Comparison of ENCODE assay signal across 10 cellular contexts in the genomic region with DNA sequence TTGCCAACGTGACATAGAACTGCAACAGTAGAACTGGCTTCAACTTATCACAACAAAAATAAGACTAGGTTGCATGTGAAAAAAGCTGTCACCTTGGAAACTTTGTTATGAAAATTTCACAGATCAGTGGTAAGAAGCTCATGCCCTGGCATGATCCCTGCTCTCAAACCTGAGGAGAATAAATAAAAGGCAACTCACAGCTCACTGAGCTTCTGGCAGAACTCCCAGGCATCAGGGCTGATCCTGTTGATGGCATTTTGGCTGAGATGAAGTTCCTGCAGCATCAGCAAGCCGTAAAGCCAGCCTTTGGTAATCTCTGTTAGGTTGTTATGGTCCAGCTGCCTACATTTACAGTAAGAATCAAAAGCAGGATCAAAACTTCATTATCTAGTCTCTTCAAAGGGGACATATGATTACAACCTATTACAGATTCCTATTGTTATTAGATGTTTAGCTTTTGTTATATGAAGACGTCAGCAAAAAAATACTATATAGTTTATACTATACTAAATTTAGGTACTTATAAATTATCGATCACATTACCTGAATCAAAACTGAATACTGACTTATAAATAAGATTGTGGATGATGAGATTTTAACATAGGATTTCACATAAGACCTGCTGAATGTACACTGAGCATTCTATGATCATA. TPM values are rescaled to one million over a fixed set of nuclear protein-coding genes. Genes with fewer than 3 reads are reported as not detected.
A peak's percentile ranks its signal among the peaks of the same experiment; 100 is the strongest.
DNase-seq lines count a peak whose midpoint lies in the region; ATAC-seq and TF ChIP-seq lines count a peak whose summit lies in the region.
"Had no signal": no experiment of that assay in that cellular context is flagged by ENCODE, and none has a peak within 500 bp of the region (broad histone marks: within the 10 kb centered on the region; RNA-seq: fewer than 3 reads in every experiment).

No MANE protein-coding gene starts in this region.

- H3K9me3 ChIP-seq in IMR-90 (ENCODE audit: control insufficient read depth, insufficient read depth, low read length), result no peaks in the 10 kb centered on the region
- no peaks in the 10 kb centered on the region for H3K9me3 ChIP-seq in SK-N-MC (ENCODE audit: low read depth, low read length)
- no peaks in the 10 kb centered on the region for H3K9me3 ChIP-seq in gastroesophageal sphincter
- no peaks in the 10 kb centered on the region for H3K9me3 ChIP-seq in sigmoid colon

- no peak overlapping the region for H3K56ac ChIP-seq in IMR-90 (ENCODE audit: extremely low read depth, insufficient read depth, low read length)

- H3K4ac ChIP-seq in IMR-90 (ENCODE audit: low read depth, low read length), result no peak overlapping the region

- no peak overlapping the region for H3K27ac Mint-ChIP-seq in stimulated activated naive B cell treated with anti-CD40 and anti-IgM and Interleukin-4, amounts not matched to agents 10 μg/mL and 1 μg/mL and 100 μg/mL, for 72 hours

- no peaks in the 10 kb centered on the region for H3K4me1 Mint-ChIP-seq in stimulated activated naive B cell treated with anti-CD40 and anti-IgM and Interleukin-4, amounts not matched to agents 10 μg/mL and 1 μg/mL and 100 μg/mL, for 72 hours

- no peak overlapping the region for H3K14ac ChIP-seq in IMR-90 (replicated peaks; ENCODE audit: low read depth, low read length)

- no peaks in the 10 kb centered on the region for H3K27me3 ChIP-seq in IMR-90 (ENCODE audit: control insufficient read depth, insufficient read depth, low read length)
- H3K27me3 ChIP-seq in gastroesophageal sphincter, result no peaks in the 10 kb centered on the region
- H3K27me3 ChIP-seq in sigmoid colon, result no peaks in the 10 kb centered on the region

- H2AFZ ChIP-seq in IMR-90 (replicated peaks; ENCODE audit: low read length, poor library complexity), result no peak overlapping the region

- no peak overlapping the region for H3K4me2 ChIP-seq in IMR-90 (ENCODE audit: low read depth, low read length)

- TF ChIP-seq EP300 in gastroesophageal sphincter (IDR thresholded peaks at IDR 0.05) (no peak), sigmoid colon (IDR thresholded peaks at IDR 0.05) (peak in 1 of 4 donors; percentile 8)

- H2BK120ac ChIP-seq in IMR-90 (ENCODE audit: low read depth, low read length), result no peak overlapping the region

- intact Hi-C loops in IMR-90 (cut with micrococcal nuclease) (loop anchor here (10.0 kb wide), 1 partner anchor 473 kb away; no protein-coding TSS in a partner anchor), sigmoid colon (cut with DNase I) (no loop called here)

- CTCF ChIA-PET in IMR-90 (lab: Yijun Ruan, JAX), result no interaction called here

- H3K4me3 ChIP-seq in IMR-90 (ENCODE audit: insufficient read depth, low read depth, low read length), result no peak overlapping the region
- H3K4me3 ChIP-seq in SK-N-MC, result no peak overlapping the region
- no peak overlapping the region for H3K4me3 ChIP-seq in gastroesophageal sphincter
- H3K4me3 ChIP-seq in sigmoid colon, result no peak overlapping the region

- WGBS in IMR-90 (ENCODE audit: extremely low coverage in 2 of 2, insufficient read length in 1 of 2), 2 experiments, result no CpG with 5 or more reads among the region's 4 CpGs
- WGBS in gastroesophageal sphincter (ENCODE audit: low coverage in 1 of 2), 2 donors, result 26 to 42% methylated on average over 4 of the region's 4 CpGs
- WGBS in sigmoid colon, 2 donors, result 74 to 75% methylated on average over 4 of the region's 4 CpGs

- no peak overlapping the region for H4K91ac ChIP-seq in IMR-90 (ENCODE audit: insufficient read depth, low read depth, low read length)

- H3K9me1 ChIP-seq in IMR-90 (ENCODE audit: insufficient read depth, low read length), result no peaks in the 10 kb centered on the region

- H2BK15ac ChIP-seq in IMR-90 (ENCODE audit: low read depth, low read length), result no peak overlapping the region

- no peaks in the 10 kb centered on the region for H3K9me3 Mint-ChIP-seq in stimulated activated naive B cell treated with anti-CD40 and anti-IgM and Interleukin-4, amounts not matched to agents 10 μg/mL and 1 μg/mL and 100 μg/mL, for 72 hours

- peak; percentile 63 for DNase-seq in IMR-90
- DNase-seq in SK-N-MC (ENCODE audit: low read depth, low spot score), result no peak
- DNase-seq in sigmoid colon, result peak; percentile 77
- no peak for DNase-seq in stimulated activated naive CD4-positive, alpha-beta T cell (lab: John Stamatoyannopoulos, UW)
- DNase-seq in SKM-1 (lab: John Stamatoyannopoulos, UW; ENCODE audit: unreplicated experiment), result no peak
- no peak for DNase-seq in stimulated activated naive B cell treated with anti-CD40 and anti-IgM and Interleukin-4, amounts not matched to agents 10 μg/mL and 1 μg/mL and 100 μg/mL, for 72 hours
- DNase-seq: effector memory CD4-positive, alpha-beta T cell; T-helper 9 cell had no signal

- no peak for TF ChIP-seq POLR2A in IMR-90 (IDR thresholded peaks at IDR 0.05; ENCODE audit: low read depth, low read length)
- no peak for TF ChIP-seq POLR2A in gastroesophageal sphincter (IDR thresholded peaks at IDR 0.05)
- no peak for TF ChIP-seq POLR2A in sigmoid colon (IDR thresholded peaks at IDR 0.05)

- no peak for TF ChIP-seq CTCF in IMR-90 (conservative IDR thresholded peaks at IDR 0.05; ENCODE audit: low read depth, low read length)
- no peak for TF ChIP-seq CTCF in gastroesophageal sphincter (IDR thresholded peaks at IDR 0.05)
- TF ChIP-seq CTCF in sigmoid colon (IDR thresholded peaks at IDR 0.05), result no peak

- BruUV-seq in IMR-90 (replicated peaks; lab: Mats Ljungman, UMichigan), result no TSS peak

- no peak overlapping the region for H2AK9ac ChIP-seq in IMR-90 (replicated peaks; ENCODE audit: low read depth, low read length, poor library complexity)

- no peak overlapping the region for H3K27ac ChIP-seq in IMR-90 (ENCODE audit: insufficient read depth, low read length)
- H3K27ac ChIP-seq in SK-N-MC, result peak overlapping the region; percentile 83
- H3K27ac ChIP-seq in gastroesophageal sphincter, result peak overlapping the region; percentile 35 to 61 (median 52)
- peak overlapping the region in 3 of 4 donors; percentile 2 to 48 (median 45) for H3K27ac ChIP-seq in sigmoid colon

- no peak for TF ChIP-seq RAD21 in IMR-90 (IDR thresholded peaks at IDR 0.05; ENCODE audit: low read length)

- no peak overlapping the region for H2BK5ac ChIP-seq in IMR-90 (ENCODE audit: low read depth, low read length, poor library complexity, severe bottlenecking)

- H2AK5ac ChIP-seq in IMR-90 (ENCODE audit: low read depth, low read length), result no peak overlapping the region

- H3K27me3 Mint-ChIP-seq in stimulated activated naive B cell treated with anti-CD40 and anti-IgM and Interleukin-4, amounts not matched to agents 10 μg/mL and 1 μg/mL and 100 μg/mL, for 72 hours, result no peaks in the 10 kb centered on the region

- dilution Hi-C loops in IMR-90 (cut with HindIII; ENCODE audit: low sequenced_read_pairs, unreplicated experiment), result no loop called here

- H3K23ac ChIP-seq in IMR-90 (ENCODE audit: low read depth, low read length), result no peak overlapping the region

- ATAC-seq in IMR-90 (ENCODE audit: low read depth) (peak; percentile 48), gastroesophageal sphincter (peak; percentile 67), HG02571 (IDR thresholded peaks at IDR 0.05; ENCODE audit: unreplicated experiment) (no peak)
- no peak for ATAC-seq in stimulated activated naive B cell treated with anti-CD40 and anti-IgM and Interleukin-4, amounts not matched to agents 10 μg/mL and 1 μg/mL and 100 μg/mL, for 72 hours (replicated peaks)

- H3K4me3 Mint-ChIP-seq in stimulated activated naive B cell treated with anti-CD40 and anti-IgM and Interleukin-4, amounts not matched to agents 10 μg/mL and 1 μg/mL and 100 μg/mL, for 72 hours, result no peak overlapping the region

- no peak overlapping the region for H4K5ac ChIP-seq in IMR-90 (ENCODE audit: low read depth, low read length)

- H3K4me1 ChIP-seq in IMR-90 (ENCODE audit: control insufficient read depth, insufficient read depth, low read length) (peaks cover 2% of the 10 kb centered on the region; the same call in 1 of the 2 replicates), gastroesophageal sphincter (peaks cover 8 to 64% (median 17%) of the 10 kb centered on the region in 3 donors), sigmoid colon (peaks cover 0 to 65% (median 27%) of the 10 kb centered on the region in 4 donors)

- H4K8ac ChIP-seq in IMR-90 (ENCODE audit: low read depth in 2 of 2, low read length in 2 of 2), result no peak overlapping the region

- H3K36me3 ChIP-seq in IMR-90 (ENCODE audit: control insufficient read depth, insufficient read depth, low read length) (peaks cover 38% of the 10 kb centered on the region), SK-N-MC (ENCODE audit: insufficient read depth, low read length) (peaks cover 65% of the 10 kb centered on the region), gastroesophageal sphincter (peaks cover 6 to 60% of the 10 kb centered on the region in 2 donors), sigmoid colon (peaks cover 4 to 68% (median 12%) of the 10 kb centered on the region in 4 donors)

- H3K79me1 ChIP-seq in IMR-90 (ENCODE audit: low read depth in 1 of 2, low read length in 2 of 2), result peaks cover 16 to 19% of the 10 kb centered on the region in 2 experiments; a peak in 3 of 4 replicates

- POLR2A ChIA-PET in IMR-90 (lab: Charles Lee; ENCODE audit: unreplicated experiment), result interaction anchor here (0.5 kb wide), 1 partner anchor 197 kb away, joined by 6 read pairs; no protein-coding TSS in a partner anchor

- no peak overlapping the region for H3K9ac ChIP-seq in IMR-90 (ENCODE audit: low read depth, low read length)
- H3K9ac ChIP-seq in SK-N-MC (ENCODE audit: insufficient read length), result no peak overlapping the region

- H2BK20ac ChIP-seq in IMR-90 (ENCODE audit: low read depth, low read length), result no peak overlapping the region

- peaks cover 20% of the 10 kb centered on the region; the same call in 1 of the 2 replicates for H4K20me1 ChIP-seq in IMR-90 (ENCODE audit: insufficient read depth, low read length)

- H3K36me3 Mint-ChIP-seq in stimulated activated naive B cell treated with anti-CD40 and anti-IgM and Interleukin-4, amounts not matched to agents 10 μg/mL and 1 μg/mL and 100 μg/mL, for 72 hours, result no peaks in the 10 kb centered on the region

- no peak overlapping the region for H3K18ac ChIP-seq in IMR-90 (ENCODE audit: low read depth, low read length)

- in situ Hi-C loops in IMR-90 (cut with MboI; ENCODE audit: low sequenced_read_pairs), result loop anchor here (10.0 to 25.0 kb wide), 2 partner anchors 343 to 901 kb away; no protein-coding TSS in a partner anchor

TF ChIP-seq in IMR-90, 13 proteins besides CTCF, POLR2A, EP300 and RAD21:
- TF ChIP-seq RCOR1 (IDR thresholded peaks at IDR 0.05; ENCODE audit: insufficient replicate concordance, low read length) (no peak), MAFK (IDR thresholded peaks at IDR 0.05; ENCODE audit: low read depth, low read length) (peak; percentile 65)

RNA-seq across cellular contexts. Expression of a gene that starts 32.0 kb away (rescaled TPM):
- total RNA-seq in IMR-90 (2012; rRNA removed) (63.9 and 71.2 TPM in 2 replicates), gastroesophageal sphincter (100 to 1,000 TPM in 2 of 4 donors, 10 to 100 TPM in 2; 52.7 to 170 (median 93.3) TPM), sigmoid colon (100 to 1,000 TPM in 1 of 4 donors, 10 to 100 TPM in 3; 58.1 to 186 (median 64.2) TPM)
- polyA plus RNA-seq in IMR-90 (2012; rRNA removed) (23.6 and 26.4 TPM in 2 replicates), sigmoid colon (10 to 100 TPM in 1 of 3 donors, 1 to 10 TPM in 2; 2.8 to 26.1 (median 6.6) TPM)
- 17.8 and 17.9 TPM in 2 replicates for polyA plus RNA-seq in IMR-90 (2012; cell fraction: cytosol; rRNA removed)
- 42.5 and 141 TPM in 2 replicates for polyA plus RNA-seq in IMR-90 (2012; cell fraction: nucleus; rRNA removed; ENCODE audit: low replicate concordance)

Comparison
In these comparisons a context has a peak if more than half of its experiments do, and no peak if none do; other contexts are left out.
1. ATAC-seq: peak in IMR-90 (single experiment) and gastroesophageal sphincter (single experiment); none in HG02571 (single experiment) and stimulated activated naive B cell treated with anti-CD40 and anti-IgM and Interleukin-4, amounts not matched to agents 10 μg/mL and 1 μg/mL and 100 μg/mL, for 72 hours (0 of 2).
2. DNase-seq: peak in IMR-90 (single experiment) and sigmoid colon (single experiment); none in SK-N-MC (single experiment), stimulated activated naive CD4-positive, alpha-beta T cell (0 of 6), SKM-1 (single experiment) and stimulated activated naive B cell treated with anti-CD40 and anti-IgM and Interleukin-4, amounts not matched to agents 10 μg/mL and 1 μg/mL and 100 μg/mL, for 72 hours (single experiment).